Comparison of ENCODE assay signal across 1 cellular context in genomic region chr17:17344507-17345293, GRCh38.
TF ChIP-seq lines count a peak whose summit lies in the region.

No MANE protein-coding gene starts in this region.

TF ChIP-seq in HepG2, 621 proteins besides CTCF, POLR2A, EP300 and RAD21 (continued from another document and continues in another):
- TF ChIP-seq ATF5 (CRISPR knock-in tag; IDR thresholded peaks at IDR 0.05; ENCODE audit: low read depth) = no peak
- no peak for TF ChIP-seq MYNN (CRISPR knock-in tag; IDR thresholded peaks at IDR 0.05; ENCODE audit: low read depth)
- peak; percentile 37; the same call in 1 of the 2 replicates for TF ChIP-seq HNF4A (CRISPR knock-in tag; IDR thresholded peaks at IDR 0.05)
- TF ChIP-seq ZNF33B (CRISPR knock-in tag; IDR thresholded peaks at IDR 0.05) = no peak
- TF ChIP-seq ZNF761 (CRISPR knock-in tag; conservative IDR thresholded peaks at IDR 0.05) = no peak
- TF ChIP-seq ZMAT5 (CRISPR knock-in tag; IDR thresholded peaks at IDR 0.05; ENCODE audit: borderline replicate concordance, low read depth) = no peak
- TF ChIP-seq CEBPZ (IDR thresholded peaks at IDR 0.05; ENCODE audit: low read length) = no peak
- 0 out of 2 replicates have a peak, but pooled peaks have one; percentile 23 for TF ChIP-seq ZSCAN5A (CRISPR knock-in tag; IDR thresholded peaks at IDR 0.05; ENCODE audit: borderline replicate concordance)
- TF ChIP-seq HES4 (CRISPR knock-in tag; IDR thresholded peaks at IDR 0.05; ENCODE audit: borderline replicate concordance) = no peak
- no peak for TF ChIP-seq IRF2 (CRISPR knock-in tag; IDR thresholded peaks at IDR 0.05)
- TF ChIP-seq ZNF790 (CRISPR knock-in tag; IDR thresholded peaks at IDR 0.05; ENCODE audit: borderline replicate concordance) = no peak
- TF ChIP-seq AFF4 (CRISPR knock-in tag; IDR thresholded peaks at IDR 0.05) = no peak
- TF ChIP-seq HCFC1 (IDR thresholded peaks at IDR 0.05; ENCODE audit: low read depth, low read length) = no peak
- no peak; the same call in 1 of the 2 replicates for TF ChIP-seq HNF1A (IDR thresholded peaks at IDR 0.05; ENCODE audit: low read depth)
- no peak for TF ChIP-seq HNF1A (CRISPR knock-in tag; IDR thresholded peaks at IDR 0.05; ENCODE audit: borderline replicate concordance)
- TF ChIP-seq ZNF124 (CRISPR knock-in tag; IDR thresholded peaks at IDR 0.05) = no peak
- TF ChIP-seq MED1 (CRISPR knock-in tag; IDR thresholded peaks at IDR 0.05) = peak; percentile 65
- peak; percentile 39; the same call in 1 of the 2 replicates for TF ChIP-seq ZNF3 (CRISPR knock-in tag; IDR thresholded peaks at IDR 0.05)
- no peak for TF ChIP-seq ZNF484 (CRISPR knock-in tag; IDR thresholded peaks at IDR 0.05; ENCODE audit: borderline replicate concordance, low read depth)
- no peak for TF ChIP-seq ZNF678 (CRISPR knock-in tag; IDR thresholded peaks at IDR 0.05)
- TF ChIP-seq HIC2 (CRISPR knock-in tag; IDR thresholded peaks at IDR 0.05; ENCODE audit: low read depth) = peak; percentile 87; the same call in 1 of the 2 replicates
- TF ChIP-seq TRAFD1 (CRISPR knock-in tag; IDR thresholded peaks at IDR 0.05; ENCODE audit: borderline replicate concordance) = no peak
- TF ChIP-seq ZNF784 (CRISPR knock-in tag; IDR thresholded peaks at IDR 0.05; ENCODE audit: borderline replicate concordance) = no peak
- peak; percentile 91 for TF ChIP-seq HNRNPL (IDR thresholded peaks at IDR 0.05; ENCODE audit: low read depth, low read length)
- TF ChIP-seq ATF7-NPFF (CRISPR knock-in tag; IDR thresholded peaks at IDR 0.05; ENCODE audit: low read depth) = no peak
- no peak for TF ChIP-seq ZNF788 (CRISPR knock-in tag; IDR thresholded peaks at IDR 0.05; ENCODE audit: borderline replicate concordance)
- TF ChIP-seq MAZ (IDR thresholded peaks at IDR 0.05; ENCODE audit: borderline replicate concordance, low read depth, low read length) = no peak
- no peak for TF ChIP-seq MAZ (CRISPR knock-in tag; IDR thresholded peaks at IDR 0.05; ENCODE audit: low read depth)
- TF ChIP-seq THAP7 (CRISPR knock-in tag; IDR thresholded peaks at IDR 0.05) = no peak
- TF ChIP-seq ZNF891 (CRISPR knock-in tag; IDR thresholded peaks at IDR 0.05) = no peak
- TF ChIP-seq IKZF1 (IDR thresholded peaks at IDR 0.05) = no peak
- TF ChIP-seq HMG20A (CRISPR knock-in tag; IDR thresholded peaks at IDR 0.05; ENCODE audit: borderline replicate concordance) = peak; percentile 68; the same call in 1 of the 2 replicates
- no peak for TF ChIP-seq ADNP (CRISPR knock-in tag; IDR thresholded peaks at IDR 0.05)
- TF ChIP-seq ZNF644 (CRISPR knock-in tag; IDR thresholded peaks at IDR 0.05; ENCODE audit: low read depth) = 0 out of 2 replicates have a peak, but pooled peaks have one; percentile 31
- TF ChIP-seq ZNF431 (CRISPR knock-in tag; IDR thresholded peaks at IDR 0.05; ENCODE audit: borderline replicate concordance, low read depth) = no peak
- TF ChIP-seq STAT6 (CRISPR knock-in tag; IDR thresholded peaks at IDR 0.05; ENCODE audit: borderline replicate concordance) = no peak
